Comparison of ENCODE assay signal across 27 cellular contexts in the genomic region with DNA sequence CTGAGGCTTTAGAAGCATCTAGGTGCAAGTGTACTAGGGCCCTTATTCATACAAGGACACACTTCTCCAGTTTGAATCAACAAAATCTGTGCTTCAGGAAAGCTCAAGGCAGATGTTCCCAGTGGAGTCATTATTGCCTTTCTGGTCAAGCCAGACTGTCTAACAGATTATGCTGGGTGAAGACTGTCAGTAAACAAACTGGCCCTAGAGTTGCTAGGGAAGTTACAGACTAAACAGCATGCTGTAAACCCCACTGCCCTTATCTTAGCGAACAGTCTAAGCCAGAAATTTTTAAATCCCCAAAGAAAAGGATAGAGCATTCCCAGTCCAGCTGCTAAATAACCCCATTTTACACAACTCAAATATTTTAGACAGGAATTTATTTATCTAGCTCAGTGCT.
A peak's percentile ranks its signal among the peaks of the same experiment; 100 is the strongest.
DNase-seq lines count a peak whose midpoint lies in the region; ATAC-seq and TF ChIP-seq lines count a peak whose summit lies in the region.
"Had no signal": no experiment of that assay in that cellular context is flagged by ENCODE, and none has a peak within 500 bp of the region (broad histone marks: within the 10 kb centered on the region; RNA-seq: fewer than 3 reads in every experiment).

No MANE protein-coding gene starts in this region.

- no TSS peak for BruUV-seq in A673 (replicated peaks; lab: Mats Ljungman, UMichigan)

- H3K4me3 ChIP-seq in BE2C (ENCODE audit: low read depth, low read length) = no peak overlapping the region
- no peak overlapping the region for H3K4me3 ChIP-seq in A673 (ENCODE audit: low read depth, low read length, poor library complexity, severe bottlenecking)
- H3K4me3 ChIP-seq: adrenal gland, BLaER1, GM12878, GM23248, Peyer's patch, right atrium auricular region, spleen, transverse colon had no signal

- TF ChIP-seq CTCF in BE2C (IDR thresholded peaks at IDR 0.05; ENCODE audit: low read depth, low read length) = no peak
- no peak for TF ChIP-seq CTCF in A673 (conservative IDR thresholded peaks at IDR 0.05; ENCODE audit: low read depth, low read length)

- H3K4me1 ChIP-seq in BE2C (no peaks in the 10 kb centered on the region), A673 (ENCODE audit: insufficient read depth, low read length, poor library complexity, severe bottlenecking) (no peaks in the 10 kb centered on the region)
- H3K4me1 ChIP-seq: adrenal gland, BLaER1, parathyroid adenoma, Peyer's patch, right atrium auricular region, spleen, transverse colon had no signal

- H3K9me3 ChIP-seq in BE2C = no peaks in the 10 kb centered on the region
- no peaks in the 10 kb centered on the region for H3K9me3 ChIP-seq in A673 (ENCODE audit: low read depth, low read length, poor library complexity, severe bottlenecking)
- H3K9me3 ChIP-seq: adrenal gland, BLaER1, Peyer's patch, right atrium auricular region, transverse colon had no signal

- H3K27me3 ChIP-seq in BE2C = no peaks in the 10 kb centered on the region
- H3K27me3 ChIP-seq in A673 (replicated peaks; ENCODE audit: insufficient read depth, low read depth, low read length, poor library complexity) = no peaks in the 10 kb centered on the region
- H3K27me3 ChIP-seq: adrenal gland, BLaER1, Peyer's patch, right atrium auricular region, spleen, transverse colon had no signal

- H3K27ac ChIP-seq in A673 (ENCODE audit: low read depth, low read length, poor library complexity, severe bottlenecking) = no peak overlapping the region
- H3K27ac ChIP-seq: adrenal gland, BLaER1, epithelial cell of prostate, GM23248, parathyroid adenoma, Peyer's patch, right atrium auricular region, spleen, transverse colon had no signal

- intact Hi-C loops in A673 (cut with micrococcal nuclease; ENCODE audit: unreplicated experiment) = no loop called here

- POLR2A ChIA-PET in A673 (lab: Charles Lee; ENCODE audit: low non-redundant PET) = no interaction called here

- H3K36me3 ChIP-seq in BE2C (no peaks in the 10 kb centered on the region), A673 (ENCODE audit: insufficient read depth, low read length, poor library complexity, severe bottlenecking) (no peaks in the 10 kb centered on the region)
- H3K36me3 ChIP-seq: adrenal gland, BLaER1, Peyer's patch, right atrium auricular region, spleen, transverse colon had no signal

- no peak for ATAC-seq in HG02884 (IDR thresholded peaks at IDR 0.05; ENCODE audit: unreplicated experiment)
- ATAC-seq: activated CD8-positive, alpha-beta memory T cell treated with anti-CD3 and anti-CD28 coated beads, Interleukin-2, amount 10 ng/mL, durations not matched to agents 7 days and 5 days; GM12878; natural killer cell had no signal

- CTCF ChIA-PET in A673 (lab: Charles Lee) = no interaction called here

- DNase-seq in BE2C (peak; percentile 5), ELF-1 (ENCODE audit: low read depth, low spot score) (peak; percentile 13), NCI-H748 (lab: John Stamatoyannopoulos, UW; ENCODE audit: unreplicated experiment) (peak; percentile 82), islet precursor cell (peak; percentile 59), NCI-H2107 (lab: John Stamatoyannopoulos, UW) (no peak), A673 (ENCODE audit: low spot score) (no peak)
- no peak for DNase-seq in activated CD4-positive, CD25-positive, alpha-beta regulatory T cell treated with anti-CD3 and anti-CD28 coated beads, Interleukin-2, amount 50 U/mL, for 72 hours
- DNase-seq: activated CD8-positive, alpha-beta memory T cell treated with anti-CD3 and anti-CD28 coated beads, Interleukin-2, amount 10 ng/mL, durations not matched to agents 7 days and 5 days; activated naive CD4-positive, alpha-beta T cell treated with Interleukin-2 at 50 U/mL for 16 hours; activated T-cell treated with anti-CD3 and anti-CD28 coated beads, Interleukin-2, amount 50 U/mL, for 48 hours; adrenal gland; effector CD4-positive, alpha-beta T cell; glutamatergic neuron; GM23248; Kasumi-1; natural killer cell; NCI-H2171 treated with DMSO at 0.1 percent for 48 hours; Peyer's patch; SIG-M5; spleen; transverse colon had no signal

Comparison
In these comparisons a context has a peak if more than half of its experiments do, and no peak if none do; other contexts are left out.
1. DNase-seq: peak in BE2C (single experiment), ELF-1 (single experiment), NCI-H748 (single experiment) and islet precursor cell (single experiment); none in NCI-H2107 (single experiment), A673 (single experiment) and activated CD4-positive, CD25-positive, alpha-beta regulatory T cell treated with anti-CD3 and anti-CD28 coated beads, Interleukin-2, amount 50 U/mL, for 72 hours (single experiment).